Comparison of ENCODE assay signal across 25 cellular contexts in the genomic region with DNA sequence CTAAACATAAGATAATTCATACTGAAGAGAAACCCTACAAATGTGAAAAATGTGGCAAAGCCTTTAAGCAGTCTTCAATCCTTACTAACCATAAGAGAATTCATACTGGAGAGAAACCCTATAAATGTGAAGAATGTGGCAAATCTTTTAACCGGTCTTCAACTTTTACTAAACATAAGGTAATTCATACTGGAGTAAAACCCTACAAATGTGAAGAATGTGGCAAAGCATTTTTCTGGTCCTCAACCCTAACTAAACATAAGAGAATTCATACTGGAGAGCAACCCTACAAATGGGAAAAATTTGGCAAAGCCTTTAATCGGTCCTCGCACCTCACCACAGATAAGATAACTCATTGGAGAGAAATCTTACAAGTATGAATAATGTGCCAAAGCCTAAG.
"Had no signal": no experiment of that assay in that cellular context is flagged by ENCODE, and none has a peak within 500 bp of the region (broad histone marks: within the 10 kb centered on the region; RNA-seq: fewer than 3 reads in every experiment).

No MANE protein-coding gene starts in this region.

- H3K4me3 ChIP-seq: hepatocyte, left ventricle myocardium inferior, pancreas, sigmoid colon, testis, vagina had no signal

- FAIRE-seq: bronchial epithelial cell, pancreas had no signal

- H3K27ac Mint-ChIP-seq: activated naive CD8-positive, alpha-beta T cell treated with anti-CD3 and anti-CD28 coated beads, Interleukin-2, amount 10 ng/mL, durations not matched to agents 7 days and 5 days; activated T-helper 2 cell treated with anti-CD3 and anti-CD28 coated beads, Interferon-gamma antibody, Interleukin-2, Interleukin-4, amounts not matched to agents 10 μg/mL and 5 μg/mL and 100 μg/mL, durations not matched to agents 14 hours and 24 hours and 36 hours; mesothelial cell of epicardium; nephron; stimulated activated naive B cell treated with anti-CD40 and anti-IgM and Interleukin-4, amounts not matched to agents 10 μg/mL and 1 μg/mL and 100 μg/mL, for 72 hours; T-helper 1 cell treated with Interleukin-12 subunit alpha and Interleukin-12 subunit beta and Interleukin-4 antibody, amounts not matched to agents 30 μg/mL and 1 μg/mL, for 36 hours; type B pancreatic cell; WTC11 had no signal

- H3K4me1 Mint-ChIP-seq: activated naive CD8-positive, alpha-beta T cell treated with anti-CD3 and anti-CD28 coated beads, Interleukin-2, amount 10 ng/mL, durations not matched to agents 7 days and 5 days; mesothelial cell of epicardium; nephron; stimulated activated naive B cell treated with anti-CD40 and anti-IgM and Interleukin-4, amounts not matched to agents 10 μg/mL and 1 μg/mL and 100 μg/mL, for 72 hours; WTC11 had no signal

- H3K4me3 Mint-ChIP-seq: activated naive CD8-positive, alpha-beta T cell treated with anti-CD3 and anti-CD28 coated beads, Interleukin-2, amount 10 ng/mL, durations not matched to agents 7 days and 5 days; activated T-cell treated with anti-CD3 and anti-CD28 coated beads, Interleukin-2, amount 50 U/mL, for 4 hours; mesothelial cell of epicardium; nephron; stimulated activated naive B cell treated with anti-CD40 and anti-IgM and Interleukin-4, amounts not matched to agents 10 μg/mL and 1 μg/mL and 100 μg/mL, for 72 hours; T-helper 1 cell treated with Interleukin-12 subunit alpha and Interleukin-12 subunit beta and Interleukin-4 antibody, amounts not matched to agents 30 μg/mL and 1 μg/mL, for 36 hours; type B pancreatic cell; WTC11 had no signal

- H3K9me3 ChIP-seq: testis had no signal

- H3K4me1 ChIP-seq: left ventricle myocardium inferior, pancreas, sigmoid colon, testis, vagina had no signal

- H3K27me3 Mint-ChIP-seq: activated naive CD8-positive, alpha-beta T cell treated with anti-CD3 and anti-CD28 coated beads, Interleukin-2, amount 10 ng/mL, durations not matched to agents 7 days and 5 days; stimulated activated naive B cell treated with anti-CD40 and anti-IgM and Interleukin-4, amounts not matched to agents 10 μg/mL and 1 μg/mL and 100 μg/mL, for 72 hours; type B pancreatic cell had no signal

- ATAC-seq: activated T-cell treated with anti-CD3 and anti-CD28 coated beads, Interleukin-2, amount 50 U/mL, for 4 hours; pancreas; stimulated activated naive B cell treated with anti-CD40 and anti-IgM and Interleukin-4, amounts not matched to agents 10 μg/mL and 1 μg/mL and 100 μg/mL, for 72 hours; WTC11 had no signal

- H3K27me3 ChIP-seq: hepatocyte, pancreas, sigmoid colon, testis, vagina had no signal

- H3K27ac ChIP-seq: hepatocyte, left ventricle myocardium inferior, pancreas, sigmoid colon, testis, vagina had no signal

- H3K4me2 ChIP-seq: hepatocyte had no signal

- H2AFZ ChIP-seq: hepatocyte had no signal

- DNase-seq: activated naive CD4-positive, alpha-beta T cell treated with Interleukin-2 at 50 U/mL for 16 hours; activated naive CD8-positive, alpha-beta T cell treated with anti-CD3 and anti-CD28 coated beads, Interleukin-2, amount 10 ng/mL, durations not matched to agents 7 days and 5 days; activated T-cell treated with anti-CD3 and anti-CD28 coated beads, Interleukin-2, amount 50 U/mL, for 4 hours; amygdala; cortex of kidney; foreskin melanocyte; glutamatergic neuron; left ventricle myocardium inferior; mammary epithelial cell; pancreas; sigmoid colon; stimulated activated CD4-positive, alpha-beta T cell treated with anti-CD3 and anti-CD28 coated beads, Interleukin-2, amount 100 ng/mL, for 48 hours; stimulated activated CD8-positive, alpha-beta memory T cell treated with anti-CD3 and anti-CD28 coated beads, Interleukin-4, amount 100 ng/mL, for 48 hours; stimulated activated naive B cell treated with anti-CD40 and anti-IgM and Interleukin-4, amounts not matched to agents 10 μg/mL and 1 μg/mL and 100 μg/mL, for 72 hours; T1000; testis had no signal
